Comparison of ENCODE assay signal across 23 cellular contexts in genomic region chr10:114664127-114664526, GRCh38. TPM values are rescaled to one million over a fixed set of nuclear protein-coding genes. Genes with fewer than 3 reads are reported as not detected.
A peak's percentile ranks its signal among the peaks of the same experiment; 100 is the strongest.
DNase-seq lines count a peak whose midpoint lies in the region; ATAC-seq and TF ChIP-seq lines count a peak whose summit lies in the region.
"Had no signal": no experiment of that assay in that cellular context is flagged by ENCODE, and none has a peak within 500 bp of the region (broad histone marks: within the 10 kb centered on the region; RNA-seq: fewer than 3 reads in every experiment).

No MANE protein-coding gene starts in this region.

- H3K4me1 ChIP-seq in hepatocyte (ENCODE audit: insufficient read depth) (peaks cover 18% of the 10 kb centered on the region), parathyroid adenoma (peaks cover 14% of the 10 kb centered on the region)
- H3K4me1 ChIP-seq: uterus had no signal

- DNase-seq in NCI-H748 (lab: John Stamatoyannopoulos, UW; ENCODE audit: unreplicated experiment) (peak; percentile 1), NCI-H748 treated with DMSO at 0.1 percent for 48 hours (lab: John Stamatoyannopoulos, UW) (no peak), WTC11 (ENCODE audit: low spot score) (no peak), hepatocyte (ENCODE audit: low spot score) (no peak), OCI-M2 (lab: John Stamatoyannopoulos, UW; ENCODE audit: unreplicated experiment) (no peak), NCI-H2171 (lab: John Stamatoyannopoulos, UW) (no peak)
- DNase-seq: activated CD4-positive, alpha-beta T cell treated with anti-CD3 and anti-CD28 coated beads for 1 hour; activated CD8-positive, alpha-beta T cell treated with anti-CD3 and anti-CD28 coated beads, Interleukin-2, amount 10 ng/mL, durations not matched to agents 7 days and 5 days; AML-193; anterior cingulate cortex; CD4-positive, alpha-beta T cell; IMR-90; mammary epithelial cell; NCI-H1930; NCI-H526; stimulated activated naive B cell treated with anti-CD40 and anti-IgM and Interleukin-4, amounts not matched to agents 10 μg/mL and 1 μg/mL and 100 μg/mL, for 72 hours; T-helper 17 cell; uterus had no signal

- TF ChIP-seq CTCF in WTC11 (IDR thresholded peaks at IDR 0.05), result no peak
- no peak for TF ChIP-seq CTCF in hepatocyte (IDR thresholded peaks at IDR 0.05; ENCODE audit: poor library complexity)
- no peak for TF ChIP-seq CTCF in parathyroid adenoma (IDR thresholded peaks at IDR 0.05)

- H3K4me3 ChIP-seq in hepatocyte (no peak overlapping the region), parathyroid adenoma (ENCODE audit: low read depth, low read length) (no peak overlapping the region)
- H3K4me3 ChIP-seq: suprapubic skin, uterus had no signal

- CTCF ChIA-PET in WTC11 (lab: Charles Lee), result interaction anchor here (0.7 to 2.0 kb wide), 3 partner anchors 11 to 193 kb away, joined by 3 to 5 read pairs (median 4); no protein-coding TSS in a partner anchor

- ATAC-seq in WTC11 (peak; percentile 42), HG03469 (IDR thresholded peaks at IDR 0.05; ENCODE audit: unreplicated experiment) (no peak)
- ATAC-seq: activated CD8-positive, alpha-beta T cell treated with anti-CD3 and anti-CD28 coated beads, Interleukin-2, amount 10 ng/mL, durations not matched to agents 7 days and 5 days; activated naive CD4-positive, alpha-beta T cell treated with anti-CD3 and anti-CD28 coated beads, Interleukin-2, amount 50 U/mL, for 72 hours; T-helper 17 cell had no signal

- H3K4me1 Mint-ChIP-seq in WTC11, result peaks cover 25% of the 10 kb centered on the region
- H3K4me1 Mint-ChIP-seq: stimulated activated naive B cell treated with anti-CD40 and anti-IgM and Interleukin-4, amounts not matched to agents 10 μg/mL and 1 μg/mL and 100 μg/mL, for 72 hours had no signal

- H2AFZ ChIP-seq in hepatocyte, result no peak overlapping the region
- peak overlapping the region; percentile 4 for H2AFZ ChIP-seq in parathyroid adenoma

- H3K9me3 ChIP-seq in hepatocyte (ENCODE audit: low read depth) (no peaks in the 10 kb centered on the region), parathyroid adenoma (ENCODE audit: control insufficient read depth, low read length) (no peaks in the 10 kb centered on the region)
- H3K9me3 ChIP-seq: suprapubic skin, uterus had no signal

- H3K9ac ChIP-seq in parathyroid adenoma, result no peak overlapping the region

- H3K9me2 ChIP-seq in hepatocyte (replicated peaks; ENCODE audit: insufficient read depth), result no peaks in the 10 kb centered on the region

- H3K27ac Mint-ChIP-seq in WTC11, result no peak overlapping the region
- H3K27ac Mint-ChIP-seq: activated CD8-positive, alpha-beta T cell treated with anti-CD3 and anti-CD28 coated beads, Interleukin-2, amount 10 ng/mL, durations not matched to agents 7 days and 5 days; activated naive CD4-positive, alpha-beta T cell treated with anti-CD3 and anti-CD28 coated beads, Interleukin-2, amount 50 U/mL, for 72 hours; CD4-positive, alpha-beta T cell; progenitor cell of endocrine pancreas; stimulated activated naive B cell treated with anti-CD40 and anti-IgM and Interleukin-4, amounts not matched to agents 10 μg/mL and 1 μg/mL and 100 μg/mL, for 72 hours; T-helper 17 cell had no signal

- no peak overlapping the region for H3K4me3 Mint-ChIP-seq in WTC11
- H3K4me3 Mint-ChIP-seq: activated CD8-positive, alpha-beta T cell treated with anti-CD3 and anti-CD28 coated beads, Interleukin-2, amount 10 ng/mL, durations not matched to agents 7 days and 5 days; CD4-positive, alpha-beta T cell; stimulated activated naive B cell treated with anti-CD40 and anti-IgM and Interleukin-4, amounts not matched to agents 10 μg/mL and 1 μg/mL and 100 μg/mL, for 72 hours; T-helper 17 cell had no signal

- POLR2A ChIA-PET in WTC11 (lab: Charles Lee), result interaction anchor here (0.6 kb wide), 1 partner anchor 30 kb away, joined by 3 read pairs; no protein-coding TSS in a partner anchor

- H3K27me3 ChIP-seq in hepatocyte, result no peaks in the 10 kb centered on the region
- H3K27me3 ChIP-seq in parathyroid adenoma (ENCODE audit: control insufficient read depth, insufficient read depth, low read length), result no peaks in the 10 kb centered on the region
- H3K27me3 ChIP-seq: suprapubic skin, uterus had no signal

- peaks cover 14% of the 10 kb centered on the region for H3K9me3 Mint-ChIP-seq in WTC11
- H3K9me3 Mint-ChIP-seq: CD4-positive, alpha-beta T cell had no signal

- H3K36me3 ChIP-seq in hepatocyte (replicated peaks; ENCODE audit: insufficient read depth, low read depth), result no peaks in the 10 kb centered on the region
- H3K36me3 ChIP-seq in parathyroid adenoma (ENCODE audit: control insufficient read depth, insufficient read depth, low read length), result no peaks in the 10 kb centered on the region
- H3K36me3 ChIP-seq: suprapubic skin, uterus had no signal

- H3K27me3 Mint-ChIP-seq in WTC11 (ENCODE audit: low read depth), result no peaks in the 10 kb centered on the region
- H3K27me3 Mint-ChIP-seq: CD4-positive, alpha-beta T cell had no signal

- H3K27ac ChIP-seq in hepatocyte (peak overlapping the region; percentile 59), parathyroid adenoma (peak overlapping the region; percentile 61)
- H3K27ac ChIP-seq: suprapubic skin had no signal

- H3K4me2 ChIP-seq in hepatocyte (peak overlapping the region; percentile 9), parathyroid adenoma (ENCODE audit: low read length) (peak overlapping the region; percentile 39)

- 70% methylated on average over 4 of the region's 4 CpGs for WGBS in hepatocyte (ENCODE audit: low lambda C conversion rate, missing lambda C conversion rate)

- no peaks in the 10 kb centered on the region for H4K20me1 ChIP-seq in hepatocyte (ENCODE audit: insufficient read depth, poor library complexity, severe bottlenecking)

- H3K36me3 Mint-ChIP-seq in WTC11, result 0 out of 2 replicates have a peak, but pooled peaks cover 7% of the 10 kb centered on the region
- H3K36me3 Mint-ChIP-seq: stimulated activated naive B cell treated with anti-CD40 and anti-IgM and Interleukin-4, amounts not matched to agents 10 μg/mL and 1 μg/mL and 100 μg/mL, for 72 hours had no signal

- H3K79me2 ChIP-seq in hepatocyte (peaks cover 7% of the 10 kb centered on the region), parathyroid adenoma (no peaks in the 10 kb centered on the region)

TF ChIP-seq in WTC11, 78 proteins besides CTCF, POLR2A, EP300 and RAD21:
- TF ChIP-seq HMGA2 (CRISPR knock-in tag; IDR thresholded peaks at IDR 0.05), result no peak

RNA-seq across cellular contexts. Expression of gene ABLIM1, which starts 6.1 kb away (rescaled TPM):
- total RNA-seq in WTC11 (2021) (54.9 to 62.1 TPM (median 57.2 TPM) in 3 replicates), hepatocyte (31.6 and 37.9 TPM in 2 replicates)
- 19.8 and 20.8 TPM in 2 replicates for polyA plus RNA-seq in hepatocyte
